In the genomic region with DNA sequence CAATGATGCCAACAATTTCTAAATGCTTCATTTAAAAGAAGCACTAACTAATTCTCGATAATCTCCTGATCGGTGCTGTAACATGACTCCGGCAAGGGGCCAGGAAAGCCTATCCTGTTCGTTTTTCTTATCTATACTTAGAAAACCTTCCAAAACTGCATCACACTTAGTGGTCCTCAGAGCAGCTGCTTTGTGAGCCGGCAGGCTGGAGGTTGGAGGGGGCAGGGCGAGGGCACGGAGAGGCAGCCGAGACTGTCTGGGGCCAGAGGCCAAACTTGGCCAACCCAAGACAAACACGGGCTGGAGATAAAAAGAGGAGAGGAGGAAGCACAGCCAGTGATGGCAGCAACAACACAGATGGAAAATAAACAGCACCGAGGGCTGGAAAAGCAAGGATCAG, we compare ENCODE assay signal across 24 cellular contexts.
A peak's percentile ranks its signal among the peaks of the same experiment; 100 is the strongest.
DNase-seq lines count a peak whose midpoint lies in the region; ATAC-seq, FAIRE-seq and TF ChIP-seq lines count a peak whose summit lies in the region.
"Had no signal": no experiment of that assay in that cellular context is flagged by ENCODE, and none has a peak within 500 bp of the region (broad histone marks: within the 10 kb centered on the region; RNA-seq: fewer than 3 reads in every experiment).

No MANE protein-coding gene starts in this region.

- peak overlapping the region; percentile 14; the same call in 1 of the 2 replicates for H3K27ac ChIP-seq in VCaP
- no peak overlapping the region for H3K27ac ChIP-seq in hepatocyte
- H3K27ac ChIP-seq in small intestine (ENCODE audit: low read depth in 1 of 2, low read length in 1 of 2), result no peak overlapping the region
- H3K27ac ChIP-seq in substantia nigra (ENCODE audit: low read depth, low read length, poor library complexity, severe bottlenecking), result no peak overlapping the region
- H3K27ac ChIP-seq: coronary artery, epithelial cell of prostate, parathyroid adenoma, SK-N-MC, skin epidermis had no signal

- no peak for FAIRE-seq in small intestine (lab: Jason Lieb, UNC)
- FAIRE-seq: frontal cortex, G401.6 had no signal

- no peak for ATAC-seq in effector memory CD8-positive, alpha-beta T cell (replicated peaks)
- ATAC-seq: HCT116 had no signal

- H3K79me2 ChIP-seq in hepatocyte, result no peaks in the 10 kb centered on the region
- H3K79me2 ChIP-seq: parathyroid adenoma had no signal

- no peak overlapping the region for H3K4me3 ChIP-seq in hepatocyte
- H3K4me3 ChIP-seq in small intestine (ENCODE audit: low read depth in 1 of 2, low read length in 2 of 2), result no peak overlapping the region
- H3K4me3 ChIP-seq: coronary artery, SK-N-MC, skin epidermis had no signal

- peak; percentile 29 for DNase-seq in NCI-H1092 treated with DMSO at 0.1 percent for 48 hours (lab: John Stamatoyannopoulos, UW)
- peak; percentile 19 for DNase-seq in hepatocyte (ENCODE audit: low spot score)
- peak; percentile 5 for DNase-seq in small intestine
- DNase-seq in activated T-cell treated with anti-CD3 and anti-CD28 coated beads for 4 hours, result no peak
- DNase-seq in substantia nigra (lab: John Stamatoyannopoulos, UW), result no peak
- no peak for DNase-seq in effector memory CD8-positive, alpha-beta T cell
- DNase-seq: activated CD4-positive, alpha-beta T cell treated with anti-CD3 and anti-CD28 coated beads, Interleukin-2, amount 10 ng/mL, durations not matched to agents 24 days and 14 days; activated CD8-positive, alpha-beta memory T cell treated with anti-CD3 and anti-CD28 coated beads, Interleukin-2, amount 50 U/mL, for 4 hours; activated naive CD4-positive, alpha-beta T cell treated with anti-CD3 and anti-CD28 coated beads for 36 hours; AML-193; KG1; NCI-H1048; NCI-H526; stimulated activated CD4-positive, alpha-beta T cell treated with anti-CD3 and anti-CD28 coated beads, Interleukin-4, amount 100 ng/mL, for 24 hours; T1000 had no signal

- no peaks in the 10 kb centered on the region for H4K20me1 ChIP-seq in hepatocyte (ENCODE audit: insufficient read depth, poor library complexity, severe bottlenecking)

- H3K9me3 ChIP-seq in hepatocyte (ENCODE audit: low read depth), result no peaks in the 10 kb centered on the region
- H3K9me3 ChIP-seq in small intestine (ENCODE audit: control insufficient read depth, low read depth), result no peaks in the 10 kb centered on the region

- H3K27me3 ChIP-seq in hepatocyte, result no peaks in the 10 kb centered on the region
- H3K27me3 ChIP-seq in small intestine (ENCODE audit: control insufficient read depth in 2 of 2, insufficient read depth in 2 of 2, low read length in 2 of 2), result no peaks in the 10 kb centered on the region

- peak overlapping the region; percentile 21 for H2AFZ ChIP-seq in hepatocyte
- H2AFZ ChIP-seq: parathyroid adenoma had no signal

- H3K4me1 Mint-ChIP-seq in effector memory CD8-positive, alpha-beta T cell (ENCODE audit: low read depth in 2 of 2), result no peaks in the 10 kb centered on the region

- peak overlapping the region; percentile 68 for H3K4me2 ChIP-seq in hepatocyte

- no peaks in the 10 kb centered on the region for H3K9me2 ChIP-seq in hepatocyte (replicated peaks; ENCODE audit: insufficient read depth)

- H3K4me1 ChIP-seq in hepatocyte (ENCODE audit: insufficient read depth) (peaks cover 14% of the 10 kb centered on the region), small intestine (ENCODE audit: control insufficient read depth in 2 of 2, insufficient read depth in 1 of 2, low read depth in 1 of 2, low read length in 1 of 2) (no peaks in the 10 kb centered on the region)
- H3K4me1 ChIP-seq: parathyroid adenoma had no signal

- TF ChIP-seq CTCF in VCaP (conservative IDR thresholded peaks at IDR 0.05) (no peak), hepatocyte (IDR thresholded peaks at IDR 0.05; ENCODE audit: poor library complexity) (no peak)

- H3K4me3 Mint-ChIP-seq in effector memory CD8-positive, alpha-beta T cell, result no peak overlapping the region
- H3K4me3 Mint-ChIP-seq: activated CD4-positive, alpha-beta T cell treated with anti-CD3 and anti-CD28 coated beads, Interleukin-2, amount 10 ng/mL, durations not matched to agents 24 days and 14 days; activated naive CD4-positive, alpha-beta T cell treated with anti-CD3 and anti-CD28 coated beads for 36 hours had no signal

- no peaks in the 10 kb centered on the region for H3K9me3 Mint-ChIP-seq in effector memory CD8-positive, alpha-beta T cell
- H3K9me3 Mint-ChIP-seq: activated CD4-positive, alpha-beta T cell treated with anti-CD3 and anti-CD28 coated beads, Interleukin-2, amount 10 ng/mL, durations not matched to agents 24 days and 14 days; activated naive CD4-positive, alpha-beta T cell treated with anti-CD3 and anti-CD28 coated beads for 36 hours had no signal

- H3K36me3 Mint-ChIP-seq in effector memory CD8-positive, alpha-beta T cell (ENCODE audit: insufficient read depth), result no peaks in the 10 kb centered on the region

- no peaks in the 10 kb centered on the region for H3K36me3 ChIP-seq in hepatocyte (replicated peaks; ENCODE audit: insufficient read depth, low read depth)
- H3K36me3 ChIP-seq in small intestine (ENCODE audit: control insufficient read depth in 2 of 2, insufficient read depth in 2 of 2, low read length in 2 of 2), result no peaks in the 10 kb centered on the region

- H3K27ac Mint-ChIP-seq in effector memory CD8-positive, alpha-beta T cell, result no peak overlapping the region
- H3K27ac Mint-ChIP-seq: activated CD4-positive, alpha-beta T cell treated with anti-CD3 and anti-CD28 coated beads, Interleukin-2, amount 10 ng/mL, durations not matched to agents 24 days and 14 days; activated naive CD4-positive, alpha-beta T cell treated with anti-CD3 and anti-CD28 coated beads for 36 hours had no signal

- peaks cover 17 to 23% of the 10 kb centered on the region in 2 donors for H3K27me3 Mint-ChIP-seq in effector memory CD8-positive, alpha-beta T cell
- H3K27me3 Mint-ChIP-seq: activated CD4-positive, alpha-beta T cell treated with anti-CD3 and anti-CD28 coated beads, Interleukin-2, amount 10 ng/mL, durations not matched to agents 24 days and 14 days had no signal

- 17% methylated on average over 10 of the region's 10 CpGs for WGBS in hepatocyte (ENCODE audit: low lambda C conversion rate, missing lambda C conversion rate)
- WGBS in small intestine, 3 donors, result 12 to 43% (median 24%) methylated on average over 10 of the region's 10 CpGs

Comparison
In these comparisons a context has a peak if more than half of its experiments do, and no peak if none do; other contexts are left out.
1. DNase-seq: peak in NCI-H1092 treated with DMSO at 0.1 percent for 48 hours (single experiment), hepatocyte (single experiment) and small intestine (single experiment); none in activated T-cell treated with anti-CD3 and anti-CD28 coated beads for 4 hours (single experiment), substantia nigra (0 of 49) and effector memory CD8-positive, alpha-beta T cell (0 of 3).